ENCODE assay signal across 22 cellular contexts in genomic region chr7:33721895-33722294, GRCh38.
DNase-seq lines count a peak whose midpoint lies in the region; ATAC-seq and TF ChIP-seq lines count a peak whose summit lies in the region.
"Had no signal": no experiment of that assay in that cellular context is flagged by ENCODE, and none has a peak within 500 bp of the region (broad histone marks: within the 10 kb centered on the region; RNA-seq: fewer than 3 reads in every experiment).

No MANE protein-coding gene starts in this region.

- peak overlapping the region; percentile 77 for H4K91ac ChIP-seq in trophoblast cell (ENCODE audit: low read depth, low read length)

- peak overlapping the region; percentile 43 for H4K8ac ChIP-seq in trophoblast cell (ENCODE audit: low read depth, low read length)

- no peak overlapping the region for H2AFZ ChIP-seq in trophoblast cell (ENCODE audit: insufficient read depth, low read length, poor library complexity)

- no peak overlapping the region for H3K23ac ChIP-seq in trophoblast cell (ENCODE audit: low read length)

- peak overlapping the region; percentile 18 for H3K14ac ChIP-seq in trophoblast cell (ENCODE audit: low read length)

- peak overlapping the region; percentile 48 for H3K18ac ChIP-seq in trophoblast cell (ENCODE audit: low read length)

- no peaks in the 10 kb centered on the region for H3K36me3 Mint-ChIP-seq in chondrocyte (ENCODE audit: low read depth)
- H3K36me3 Mint-ChIP-seq: brain had no signal

- peaks cover 15% of the 10 kb centered on the region for H3K79me1 ChIP-seq in trophoblast cell (ENCODE audit: low read length)

- H3K4ac ChIP-seq in trophoblast cell (ENCODE audit: low read depth, low read length): no peak overlapping the region

- peaks cover 35% of the 10 kb centered on the region for H3K4me1 Mint-ChIP-seq in chondrocyte (ENCODE audit: low read depth)
- H3K4me1 Mint-ChIP-seq: activated naive CD8-positive, alpha-beta T cell treated with anti-CD3 and anti-CD28 coated beads, Interleukin-2, amount 50 U/mL, for 24 hours; IgD-negative memory B cell had no signal

- H3K9ac ChIP-seq in HUES6 (ENCODE audit: low read length): peak overlapping the region; percentile 62
- H3K9ac ChIP-seq in trophoblast cell (ENCODE audit: low read length): no peak overlapping the region
- H3K9ac ChIP-seq: BLaER1 treated with 17β-estradiol and CSF1 and Interleukin-3, amounts not matched to agents 10 nM and 100 nM had no signal

- TF ChIP-seq CTCF in AG04450 (IDR thresholded peaks at IDR 0.05; ENCODE audit: low read depth, low read length): no peak
- no peak for TF ChIP-seq CTCF in chondrocyte (IDR thresholded peaks at IDR 0.05)

- ATAC-seq in HG02973 (IDR thresholded peaks at IDR 0.05; ENCODE audit: unreplicated experiment) (no peak), GM19324 (IDR thresholded peaks at IDR 0.05; ENCODE audit: low FRiP score, unreplicated experiment) (no peak)
- ATAC-seq: activated CD8-positive, alpha-beta T cell treated with anti-CD3 and anti-CD28 coated beads for 36 hours; activated naive CD8-positive, alpha-beta T cell treated with anti-CD3 and anti-CD28 coated beads, Interleukin-2, amount 50 U/mL, for 24 hours; left lobe of liver; sciatic nerve had no signal

- H2AK5ac ChIP-seq in trophoblast cell (ENCODE audit: low read length): peak overlapping the region; percentile 31

- H2BK12ac ChIP-seq in trophoblast cell (ENCODE audit: low read length): peak overlapping the region; percentile 15

- POLR2A ChIA-PET in AG04450 (lab: Yijun Ruan, JAX): interaction anchor here (1.1 kb wide), 1 partner anchor 22 kb away, joined by 4 read pairs; no protein-coding TSS in a partner anchor

- H3K9me3 ChIP-seq in AG04450 (ENCODE audit: control insufficient read depth, insufficient read depth, low read length) (peaks cover 5% of the 10 kb centered on the region; the same call in 1 of the 2 replicates), HUES6 (ENCODE audit: control insufficient read depth, insufficient read depth, low read depth, low read length) (no peaks in the 10 kb centered on the region), trophoblast cell (ENCODE audit: insufficient read depth, low read depth, low read length) (no peaks in the 10 kb centered on the region)
- H3K9me3 ChIP-seq: BLaER1 treated with 17β-estradiol and CSF1 and Interleukin-3, amounts not matched to agents 10 nM and 100 nM had no signal

- H3K4me2 ChIP-seq in trophoblast cell (ENCODE audit: low read length): no peak overlapping the region
- H3K4me2 ChIP-seq: BLaER1 treated with 17β-estradiol and CSF1 and Interleukin-3, amounts not matched to agents 10 nM and 100 nM had no signal

- no peak overlapping the region for H4K12ac ChIP-seq in trophoblast cell (ENCODE audit: low read depth, low read length)

- H3K27ac ChIP-seq in AG04450 (ENCODE audit: low read depth, low read length): peak overlapping the region; percentile 31
- no peak overlapping the region; the same call in 1 of the 2 replicates for H3K27ac ChIP-seq in HUES6 (ENCODE audit: low read depth, low read length)
- peak overlapping the region; percentile 83 for H3K27ac ChIP-seq in trophoblast cell (ENCODE audit: low read depth, low read length)
- H3K27ac ChIP-seq: BLaER1 treated with 17β-estradiol and CSF1 and Interleukin-3, amounts not matched to agents 10 nM and 100 nM; HL-60 had no signal

- H3K79me2 ChIP-seq in trophoblast cell (ENCODE audit: control insufficient read depth, insufficient read depth, low read length, poor library complexity): no peaks in the 10 kb centered on the region

- H2BK5ac ChIP-seq in trophoblast cell (ENCODE audit: low read depth, low read length, poor library complexity): peak overlapping the region; percentile 37

- H3K27me3 ChIP-seq in AG04450 (ENCODE audit: control insufficient read depth, insufficient read depth, low read length): no peaks in the 10 kb centered on the region
- H3K27me3 ChIP-seq in HUES6 (ENCODE audit: control insufficient read depth, insufficient read depth, low read length): no peaks in the 10 kb centered on the region
- H3K27me3 ChIP-seq in trophoblast cell (ENCODE audit: insufficient read depth, low read length): no peaks in the 10 kb centered on the region
- H3K27me3 ChIP-seq: BLaER1 treated with 17β-estradiol and CSF1 and Interleukin-3, amounts not matched to agents 10 nM and 100 nM had no signal

- no peaks in the 10 kb centered on the region for H3K27me3 Mint-ChIP-seq in chondrocyte (ENCODE audit: low read depth)
- H3K27me3 Mint-ChIP-seq: activated CD8-positive, alpha-beta T cell treated with anti-CD3 and anti-CD28 coated beads for 36 hours; activated naive CD8-positive, alpha-beta T cell treated with anti-CD3 and anti-CD28 coated beads, Interleukin-2, amount 50 U/mL, for 24 hours; IgD-negative memory B cell had no signal

- no peak overlapping the region for H3K4me3 ChIP-seq in AG04450 (ENCODE audit: low read depth, low read length)
- H3K4me3 ChIP-seq in HUES6 (ENCODE audit: low read depth, low read length): peak overlapping the region; percentile 5; the same call in 1 of the 2 replicates
- H3K4me3 ChIP-seq in trophoblast cell (ENCODE audit: low read depth, low read length): no peak overlapping the region
- H3K4me3 ChIP-seq: BLaER1 treated with 17β-estradiol and CSF1 and Interleukin-3, amounts not matched to agents 10 nM and 100 nM had no signal

- no CpG with 5 or more reads among the region's 4 CpGs for WGBS in trophoblast cell (ENCODE audit: extremely low coverage, insufficient coverage, insufficient read length)

- H2BK120ac ChIP-seq in trophoblast cell (ENCODE audit: insufficient read depth, low read length, poor library complexity): peak overlapping the region; percentile 41

- peak overlapping the region; percentile 76 for H3K27ac Mint-ChIP-seq in chondrocyte (ENCODE audit: unreplicated experiment)
- H3K27ac Mint-ChIP-seq: activated CD8-positive, alpha-beta T cell treated with anti-CD3 and anti-CD28 coated beads for 36 hours; activated naive CD8-positive, alpha-beta T cell treated with anti-CD3 and anti-CD28 coated beads, Interleukin-2, amount 50 U/mL, for 24 hours had no signal

- H3K9me3 Mint-ChIP-seq in chondrocyte (ENCODE audit: low read depth): peaks cover 4% of the 10 kb centered on the region
- H3K9me3 Mint-ChIP-seq: activated CD8-positive, alpha-beta T cell treated with anti-CD3 and anti-CD28 coated beads for 36 hours; activated naive CD8-positive, alpha-beta T cell treated with anti-CD3 and anti-CD28 coated beads, Interleukin-2, amount 50 U/mL, for 24 hours had no signal

- H3K4me3 Mint-ChIP-seq in chondrocyte (ENCODE audit: unreplicated experiment): no peak overlapping the region
- H3K4me3 Mint-ChIP-seq: activated CD8-positive, alpha-beta T cell treated with anti-CD3 and anti-CD28 coated beads for 36 hours; activated naive CD8-positive, alpha-beta T cell treated with anti-CD3 and anti-CD28 coated beads, Interleukin-2, amount 50 U/mL, for 24 hours; brain; IgD-negative memory B cell had no signal

- DNase-seq in AG04450 (ENCODE audit: low read depth, low spot score) (no peak), chondrocyte (ENCODE audit: low spot score) (no peak), trophoblast cell (peak in 1 of 2 donors; percentile 38)
- DNase-seq in stimulated activated CD4-positive, alpha-beta T cell treated with anti-CD3 and anti-CD28 coated beads, Interleukin-15, amount 100 ng/mL, for 24 hours: no peak
- no peak for DNase-seq in stimulated activated CD4-positive, alpha-beta T cell treated with anti-CD3 and anti-CD28 coated beads, Interleukin-4, amount 100 ng/mL, for 4 hours
- DNase-seq: activated CD8-positive, alpha-beta T cell treated with anti-CD3 and anti-CD28 coated beads for 36 hours; activated gamma-delta T cell; activated naive CD8-positive, alpha-beta T cell treated with anti-CD3 and anti-CD28 coated beads, Interleukin-2, amount 50 U/mL, for 24 hours; effector CD8-positive, alpha-beta T cell; erythroblast; midbrain; NCI-H2081 treated with DMSO at 0.1 percent for 48 hours; NCI-H446 had no signal

- H3K4me1 ChIP-seq in HUES6 (ENCODE audit: control insufficient read depth, insufficient read depth, low read length) (peaks cover 27% of the 10 kb centered on the region), trophoblast cell (ENCODE audit: control insufficient read depth in 1 of 2, insufficient read depth in 2 of 2, low read length in 2 of 2) (peaks cover 21 to 22% of the 10 kb centered on the region in 2 experiments)
- H3K4me1 ChIP-seq: BLaER1 treated with 17β-estradiol and CSF1 and Interleukin-3, amounts not matched to agents 10 nM and 100 nM had no signal

- CTCF ChIA-PET in AG04450 (lab: Charles Lee): interaction anchor here (0.5 to 1.8 kb wide), 3 partner anchors 211 to 532 kb away, joined by 4 to 7 read pairs (median 5); no protein-coding TSS in a partner anchor

- H3K36me3 ChIP-seq in HUES6 (ENCODE audit: control insufficient read depth, insufficient read depth, low read length) (no peaks in the 10 kb centered on the region), trophoblast cell (ENCODE audit: control insufficient read depth in 1 of 2, insufficient read depth in 2 of 2, low read length in 2 of 2) (no peaks in the 10 kb centered on the region)
- H3K36me3 ChIP-seq: BLaER1 treated with 17β-estradiol and CSF1 and Interleukin-3, amounts not matched to agents 10 nM and 100 nM had no signal
